15 cellular contexts compared by ENCODE assay signal in the genomic region with DNA sequence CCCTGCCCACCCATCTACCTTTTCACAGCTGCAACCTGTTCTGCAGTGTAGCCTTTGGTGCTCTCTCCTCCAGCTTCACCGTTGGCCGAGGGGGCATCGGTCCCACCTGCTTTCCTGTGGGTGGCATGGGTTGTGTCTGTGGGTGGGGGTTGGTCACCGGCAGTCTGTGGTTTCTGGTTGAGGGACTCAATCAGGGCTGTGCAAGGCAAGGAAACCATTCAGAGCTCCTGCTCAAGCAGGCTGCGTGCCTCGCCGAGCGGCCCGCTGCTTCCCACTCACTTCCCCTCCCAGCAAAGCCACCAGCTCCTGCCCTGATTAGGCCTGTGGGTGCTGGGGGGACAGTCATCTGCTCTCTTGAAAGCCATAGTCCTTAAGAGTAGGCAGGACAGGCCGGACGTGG. TPM values are rescaled to one million over a fixed set of nuclear protein-coding genes. Genes with fewer than 3 reads are reported as not detected.
DNase-seq lines count a peak whose midpoint lies in the region; ATAC-seq and TF ChIP-seq lines count a peak whose summit lies in the region.
"Had no signal": no experiment of that assay in that cellular context is flagged by ENCODE, and none has a peak within 500 bp of the region (broad histone marks: within the 10 kb centered on the region; RNA-seq: fewer than 3 reads in every experiment).

No MANE protein-coding gene starts in this region.

- intact Hi-C loops in activated CD4-positive, alpha-beta T cell treated with anti-CD3 and anti-CD28 coated beads, Interleukin-2, amount 10 ng/mL, durations not matched to agents 24 days and 14 days (cut with micrococcal nuclease), result no loop called here
- intact Hi-C loops in activated CD8-positive, alpha-beta T cell treated with anti-CD3 and anti-CD28 coated beads for 36 hours (cut with micrococcal nuclease), result no loop called here

- H3K36me3 Mint-ChIP-seq in activated CD4-positive, alpha-beta T cell treated with anti-CD3 and anti-CD28 coated beads, Interleukin-2, amount 10 ng/mL, durations not matched to agents 24 days and 14 days (ENCODE audit: low read depth), result peaks cover 30% of the 10 kb centered on the region
- H3K36me3 Mint-ChIP-seq in activated CD8-positive, alpha-beta T cell treated with anti-CD3 and anti-CD28 coated beads for 36 hours (ENCODE audit: low read depth), result peaks cover 33% of the 10 kb centered on the region
- H3K36me3 Mint-ChIP-seq in naive thymus-derived CD8-positive, alpha-beta T cell, result peaks cover 0 to 49% (median 14%) of the 10 kb centered on the region in 3 donors

- H3K9me3 Mint-ChIP-seq in activated CD4-positive, alpha-beta T cell treated with anti-CD3 and anti-CD28 coated beads, Interleukin-2, amount 10 ng/mL, durations not matched to agents 24 days and 14 days, result no peaks in the 10 kb centered on the region
- H3K9me3 Mint-ChIP-seq in activated CD8-positive, alpha-beta T cell treated with anti-CD3 and anti-CD28 coated beads for 36 hours, result no peaks in the 10 kb centered on the region
- no peaks in the 10 kb centered on the region for H3K9me3 Mint-ChIP-seq in naive thymus-derived CD8-positive, alpha-beta T cell
- H3K9me3 Mint-ChIP-seq: CD8-positive, alpha-beta memory T cell; naive thymus-derived CD4-positive, alpha-beta T cell had no signal

- DNase-seq in activated CD4-positive, alpha-beta T cell treated with anti-CD3 and anti-CD28 coated beads, Interleukin-2, amount 10 ng/mL, durations not matched to agents 24 days and 14 days, result no peak
- DNase-seq in activated CD4-positive, alpha-beta T cell treated with anti-CD3 and anti-CD28 coated beads, Interleukin-2, amount 50 U/mL, for 4 hours, result no peak
- DNase-seq in activated CD8-positive, alpha-beta T cell treated with anti-CD3 and anti-CD28 coated beads for 36 hours, result peak; percentile 64
- peak in 1 of 10 donors; percentile 50 for DNase-seq in naive thymus-derived CD8-positive, alpha-beta T cell
- DNase-seq in NCI-H1694 treated with DMSO at 0.1 percent for 48 hours (lab: John Stamatoyannopoulos, UW) (no peak), NCI-H446 treated with DMSO at 0.1 percent for 48 hours (lab: John Stamatoyannopoulos, UW) (no peak), HT-29 (ENCODE audit: low spot score) (no peak)
- DNase-seq: 8988T; body of pancreas; CD8-positive, alpha-beta memory T cell; lower lobe of right lung; naive thymus-derived CD4-positive, alpha-beta T cell; NCI-H524 treated with DMSO at 0.1 percent for 48 hours had no signal

- no peaks in the 10 kb centered on the region for H3K27me3 Mint-ChIP-seq in activated CD4-positive, alpha-beta T cell treated with anti-CD3 and anti-CD28 coated beads, Interleukin-2, amount 10 ng/mL, durations not matched to agents 24 days and 14 days
- H3K27me3 Mint-ChIP-seq in activated CD8-positive, alpha-beta T cell treated with anti-CD3 and anti-CD28 coated beads for 36 hours, result no peaks in the 10 kb centered on the region
- no peaks in the 10 kb centered on the region for H3K27me3 Mint-ChIP-seq in naive thymus-derived CD8-positive, alpha-beta T cell
- H3K27me3 Mint-ChIP-seq: CD8-positive, alpha-beta memory T cell; naive thymus-derived CD4-positive, alpha-beta T cell had no signal

- H3K4me1 Mint-ChIP-seq in activated CD4-positive, alpha-beta T cell treated with anti-CD3 and anti-CD28 coated beads, Interleukin-2, amount 10 ng/mL, durations not matched to agents 24 days and 14 days, result peaks cover 16% of the 10 kb centered on the region
- peaks cover 26% of the 10 kb centered on the region for H3K4me1 Mint-ChIP-seq in activated CD8-positive, alpha-beta T cell treated with anti-CD3 and anti-CD28 coated beads for 36 hours (ENCODE audit: low read depth)
- peaks cover 13 to 40% (median 31%) of the 10 kb centered on the region in 4 donors for H3K4me1 Mint-ChIP-seq in naive thymus-derived CD8-positive, alpha-beta T cell

- POLR2A ChIA-PET in activated CD8-positive, alpha-beta T cell treated with anti-CD3 and anti-CD28 coated beads for 36 hours (lab: Charles Lee), result interaction anchor here (0.7 to 6.6 kb wide), 6 partner anchors 8 to 291 kb away, joined by 3 to 57 read pairs (median 4); partner anchors contain the start of genes DNAJB12 and MICU1
- POLR2A ChIA-PET in naive thymus-derived CD8-positive, alpha-beta T cell (lab: Charles Lee), result interaction anchor here (0.5 to 5.3 kb wide), 2 partner anchors 9 to 751 kb away, joined by 4 to 17 read pairs; partner anchors contain the start of gene DNAJB12

- peak; percentile 43 for ATAC-seq in GM18505 (IDR thresholded peaks at IDR 0.05; ENCODE audit: unreplicated experiment)
- ATAC-seq in activated CD8-positive, alpha-beta T cell treated with anti-CD3 and anti-CD28 coated beads for 36 hours, result peak; percentile 60
- ATAC-seq in naive thymus-derived CD8-positive, alpha-beta T cell, result peak in 1 of 2 donors; percentile 32
- ATAC-seq: body of pancreas; lower lobe of right lung; naive thymus-derived CD4-positive, alpha-beta T cell; SK-N-SH treated with all-trans-retinoic acid at 6 μM for 48 hours had no signal

- peak overlapping the region; percentile 60 for H3K27ac Mint-ChIP-seq in activated CD4-positive, alpha-beta T cell treated with anti-CD3 and anti-CD28 coated beads, Interleukin-2, amount 10 ng/mL, durations not matched to agents 24 days and 14 days
- peak overlapping the region; percentile 76 for H3K27ac Mint-ChIP-seq in activated CD8-positive, alpha-beta T cell treated with anti-CD3 and anti-CD28 coated beads for 36 hours
- peak overlapping the region in 6 of 10 donors; percentile 25 to 75 (median 58) for H3K27ac Mint-ChIP-seq in naive thymus-derived CD8-positive, alpha-beta T cell

- no peak for TF ChIP-seq CTCF in activated CD8-positive, alpha-beta T cell treated with anti-CD3 and anti-CD28 coated beads for 36 hours (IDR thresholded peaks at IDR 0.05)

- H3K4me3 Mint-ChIP-seq in activated CD4-positive, alpha-beta T cell treated with anti-CD3 and anti-CD28 coated beads, Interleukin-2, amount 10 ng/mL, durations not matched to agents 24 days and 14 days, result no peak overlapping the region
- H3K4me3 Mint-ChIP-seq in activated CD8-positive, alpha-beta T cell treated with anti-CD3 and anti-CD28 coated beads for 36 hours, result no peak overlapping the region
- no peak overlapping the region for H3K4me3 Mint-ChIP-seq in naive thymus-derived CD8-positive, alpha-beta T cell
- H3K4me3 Mint-ChIP-seq: CD8-positive, alpha-beta memory T cell; naive thymus-derived CD4-positive, alpha-beta T cell had no signal

- CTCF ChIA-PET in activated CD8-positive, alpha-beta T cell treated with anti-CD3 and anti-CD28 coated beads for 36 hours (lab: Charles Lee), result interaction anchor here (0.8 to 2.6 kb wide), 10 partner anchors 9 to 490 kb away, joined by 3 to 15 read pairs (median 3); partner anchors contain the start of gene DNAJB12

- TF ChIP-seq POLR2A in GM18505 (IDR thresholded peaks at IDR 0.05; ENCODE audit: borderline replicate concordance, extremely low read depth, insufficient read depth, insufficient read length), result no peak

RNA-seq across cellular contexts. Expression of gene DNAJB12, which starts 9.8 kb away (rescaled TPM):
- total RNA-seq in activated CD4-positive, alpha-beta T cell treated with anti-CD3 and anti-CD28 coated beads, Interleukin-2, amount 10 ng/mL, durations not matched to agents 24 days and 14 days, result 32.5 and 35.1 TPM in 2 replicates
- total RNA-seq in activated CD8-positive, alpha-beta T cell treated with anti-CD3 and anti-CD28 coated beads for 36 hours, result 10 to 100 TPM; 17.1 to 17.5 TPM
- total RNA-seq in naive thymus-derived CD8-positive, alpha-beta T cell, result 10 to 100 TPM; 25.5 to 27.9 TPM
- polyA plus RNA-seq in naive thymus-derived CD8-positive, alpha-beta T cell, result 10 to 100 TPM; 13.1 to 25.0 (median 16.6) TPM
- 54.4 and 58.1 TPM in 2 replicates for total RNA-seq in HT-29 (2014; rRNA removed; shearing (Covaris generic))
